Comparison of ENCODE assay signal across 18 cellular contexts in genomic region chr4:163810757-163811156, GRCh38.
DNase-seq lines count a peak whose midpoint lies in the region; ATAC-seq, FAIRE-seq and TF ChIP-seq lines count a peak whose summit lies in the region.
"Had no signal": no experiment of that assay in that cellular context is flagged by ENCODE, and none has a peak within 500 bp of the region (broad histone marks: within the 10 kb centered on the region; RNA-seq: fewer than 3 reads in every experiment).

No MANE protein-coding gene starts in this region.

- peak; percentile 35 for DNase-seq in bronchial epithelial cell (ENCODE audit: low read depth)
- DNase-seq in stimulated activated CD4-positive, alpha-beta T cell treated with anti-CD3 and anti-CD28 coated beads, Interleukin-1b, Interleukin-23, amount 100 ng/mL, for 48 hours, result no peak
- no peak for DNase-seq in H54 (ENCODE audit: insufficient read length, low spot score)
- no peak for DNase-seq in superior temporal gyrus (ENCODE audit: extremely low spot score)
- no peak for DNase-seq in ureter (ENCODE audit: low spot score)
- DNase-seq: activated naive CD4-positive, alpha-beta T cell; DMS53; lower lobe of right lung; NK-92 treated with Interleukin-12 subunit alpha and Interleukin-12 subunit beta, amount 100 ng/mL, for 24 hours; SK-N-SH; stimulated activated naive CD4-positive, alpha-beta T cell treated with Interleukin-2 at 50 U/mL for 16 hours; WERI-Rb-1 had no signal

- H3K4me3 ChIP-seq in bronchial epithelial cell (ENCODE audit: low read depth, low read length), result no peak overlapping the region
- H3K4me3 ChIP-seq: BLaER1, lower lobe of right lung had no signal

- FAIRE-seq in bronchial epithelial cell (lab: Jason Lieb, UNC), result no peak
- FAIRE-seq in H54 (lab: Jason Lieb, UNC), result no peak
- FAIRE-seq: HTR-8/SVneo had no signal

- TF ChIP-seq POLR2A in H54 (IDR thresholded peaks at IDR 0.05; ENCODE audit: low read depth, low read length), result no peak

- ATAC-seq in GM18867 (IDR thresholded peaks at IDR 0.05; ENCODE audit: unreplicated experiment), result peak; percentile 88
- ATAC-seq in GM21576 (IDR thresholded peaks at IDR 0.05; ENCODE audit: unreplicated experiment), result peak; percentile 83
- peak; percentile 40 for ATAC-seq in HG03139 (IDR thresholded peaks at IDR 0.05; ENCODE audit: unreplicated experiment)
- ATAC-seq: lower lobe of right lung, sciatic nerve had no signal

- no peaks in the 10 kb centered on the region for H3K36me3 ChIP-seq in bronchial epithelial cell (ENCODE audit: control insufficient read depth, insufficient read depth, low read length)
- H3K36me3 ChIP-seq: BLaER1, lower lobe of right lung, WERI-Rb-1 had no signal

- TF ChIP-seq CTCF in bronchial epithelial cell (IDR thresholded peaks at IDR 0.05; ENCODE audit: insufficient read depth, low read length, severe bottlenecking), result no peak

- H3K27me3 ChIP-seq in bronchial epithelial cell (ENCODE audit: control insufficient read depth, insufficient read depth, low read length), result no peaks in the 10 kb centered on the region
- H3K27me3 ChIP-seq: BLaER1 had no signal
